ENCODE assay signal across 8 cellular contexts in the genomic region with DNA sequence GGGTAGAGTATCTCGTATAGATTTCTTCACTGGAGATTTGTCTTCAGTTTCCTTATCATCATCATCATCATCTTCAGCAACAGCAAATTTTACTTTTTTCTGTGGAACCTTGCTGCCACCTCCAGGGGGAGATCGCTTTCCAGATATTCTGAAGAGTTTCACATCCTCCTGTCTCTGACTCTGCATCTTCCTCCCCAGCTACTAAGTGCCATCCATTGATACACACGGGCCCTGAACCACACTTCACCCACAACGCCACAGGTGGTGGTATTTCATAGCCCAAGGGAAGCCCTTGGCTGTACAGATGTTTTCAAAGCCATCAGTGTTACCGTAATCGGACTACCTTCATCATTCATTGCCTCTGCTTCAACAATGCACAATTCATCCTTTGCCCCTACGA.
DNase-seq lines count a peak whose midpoint lies in the region; ATAC-seq and TF ChIP-seq lines count a peak whose summit lies in the region.

No MANE protein-coding gene starts in this region.

- no peak overlapping the region for H3K9ac ChIP-seq in GM23248

- no peak overlapping the region for H3K4me2 ChIP-seq in GM23248 (ENCODE audit: unreplicated experiment)

- H2AFZ ChIP-seq in GM23248 = no peak overlapping the region

- H3K9me3 ChIP-seq in GM23248 (ENCODE audit: low read depth) = no peaks in the 10 kb centered on the region

- H3K9me3 Mint-ChIP-seq in activated naive CD8-positive, alpha-beta T cell treated with anti-CD3 and anti-CD28 coated beads for 36 hours = no peaks in the 10 kb centered on the region
- H3K9me3 Mint-ChIP-seq in naive thymus-derived CD8-positive, alpha-beta T cell = no peaks in the 10 kb centered on the region

- ATAC-seq in GM21619 (IDR thresholded peaks at IDR 0.05; ENCODE audit: unreplicated experiment) (peak; percentile 55), GM19395 (IDR thresholded peaks at IDR 0.05; ENCODE audit: unreplicated experiment) (no peak)
- ATAC-seq in naive thymus-derived CD8-positive, alpha-beta T cell = peak; percentile 72 to 82

- peak; percentile 62 for TF ChIP-seq CTCF in GM10266 (IDR thresholded peaks at IDR 0.05; ENCODE audit: control insufficient read depth, insufficient read depth, low read depth, missing control alignments)

- H3K4me1 Mint-ChIP-seq in activated naive CD8-positive, alpha-beta T cell treated with anti-CD3 and anti-CD28 coated beads for 36 hours = peaks cover 77% of the 10 kb centered on the region
- peaks cover 39 to 95% (median 91%) of the 10 kb centered on the region in 4 donors for H3K4me1 Mint-ChIP-seq in naive thymus-derived CD8-positive, alpha-beta T cell

- H3K36me3 Mint-ChIP-seq in activated naive CD8-positive, alpha-beta T cell treated with anti-CD3 and anti-CD28 coated beads for 36 hours = peaks cover 20% of the 10 kb centered on the region
- peaks cover 0 to 47% (median 2%) of the 10 kb centered on the region in 3 donors for H3K36me3 Mint-ChIP-seq in naive thymus-derived CD8-positive, alpha-beta T cell

- no peaks in the 10 kb centered on the region for H3K27me3 Mint-ChIP-seq in activated naive CD8-positive, alpha-beta T cell treated with anti-CD3 and anti-CD28 coated beads for 36 hours
- H3K27me3 Mint-ChIP-seq in naive thymus-derived CD8-positive, alpha-beta T cell = no peaks in the 10 kb centered on the region

- no peaks in the 10 kb centered on the region for H3K9me2 ChIP-seq in GM23248 (ENCODE audit: insufficient read depth)

- H3F3A ChIP-seq in GM23248 (ENCODE audit: insufficient read depth) = no peaks in the 10 kb centered on the region

- H3K4me3 Mint-ChIP-seq in activated naive CD8-positive, alpha-beta T cell treated with anti-CD3 and anti-CD28 coated beads for 36 hours = no peak overlapping the region
- H3K4me3 Mint-ChIP-seq in naive thymus-derived CD8-positive, alpha-beta T cell = peak overlapping the region in 9 of 10 donors; percentile 15 to 69 (median 40)

- no peaks in the 10 kb centered on the region for H4K20me1 ChIP-seq in GM23248 (ENCODE audit: insufficient read depth)

- POLR2A ChIA-PET in naive thymus-derived CD8-positive, alpha-beta T cell (lab: Charles Lee) = interaction anchor here (0.6 to 2.3 kb wide), 9 partner anchors 13 to 667 kb away, joined by 3 to 19 read pairs (median 5); no protein-coding TSS in a partner anchor

- DNase-seq in GM10266 (ENCODE audit: extremely low spot score) = no peak
- peak; percentile 73 to 91 for DNase-seq in NOMO-1 (lab: John Stamatoyannopoulos, UW; ENCODE audit: unreplicated experiment in 2 of 2)
- DNase-seq in activated naive CD8-positive, alpha-beta T cell treated with anti-CD3 and anti-CD28 coated beads for 36 hours = peak; percentile 56
- DNase-seq in naive thymus-derived CD8-positive, alpha-beta T cell = peak in 9 of 10 donors; percentile 46 to 76 (median 56)
- no peak for DNase-seq in GM23248
- DNase-seq in C1 segment of cervical spinal cord (lab: John Stamatoyannopoulos, UW) = no peak

- peak overlapping the region; percentile 49 for H3K27ac Mint-ChIP-seq in activated naive CD8-positive, alpha-beta T cell treated with anti-CD3 and anti-CD28 coated beads for 36 hours
- peak overlapping the region; percentile 65 to 95 (median 86) for H3K27ac Mint-ChIP-seq in naive thymus-derived CD8-positive, alpha-beta T cell

- H3K27me3 ChIP-seq in GM23248 (replicated peaks; ENCODE audit: insufficient read depth) = no peaks in the 10 kb centered on the region

- WGBS in GM23248 (ENCODE audit: low coverage in 1 of 2, low lambda C conversion rate in 2 of 2, missing lambda C conversion rate in 2 of 2), 2 experiments = 84 to 85% methylated on average over 7 of the region's 7 CpGs

- H3K4me1 ChIP-seq in GM23248 (ENCODE audit: insufficient read depth) = no peaks in the 10 kb centered on the region

- H3K27ac ChIP-seq in GM23248 = no peak overlapping the region

- no peak overlapping the region for H3K4me3 ChIP-seq in GM23248

- H3K36me3 ChIP-seq in GM23248 (ENCODE audit: low read depth) = no peaks in the 10 kb centered on the region

- in situ Hi-C loops in GM23248 (cut with MboI) = no loop called here

- peaks cover 100% of the 10 kb centered on the region for H3K79me2 ChIP-seq in GM23248 (ENCODE audit: insufficient read depth)

Comparison
In these comparisons a context has a peak if more than half of its experiments do, and no peak if none do; other contexts are left out.
1. DNase-seq: peak in NOMO-1 (2 of 2), activated naive CD8-positive, alpha-beta T cell treated with anti-CD3 and anti-CD28 coated beads for 36 hours (single experiment) and naive thymus-derived CD8-positive, alpha-beta T cell (9 of 10); none in GM10266 (single experiment), GM23248 (single experiment) and C1 segment of cervical spinal cord (0 of 14).